12 cellular contexts compared by ENCODE assay signal in the genomic region with DNA sequence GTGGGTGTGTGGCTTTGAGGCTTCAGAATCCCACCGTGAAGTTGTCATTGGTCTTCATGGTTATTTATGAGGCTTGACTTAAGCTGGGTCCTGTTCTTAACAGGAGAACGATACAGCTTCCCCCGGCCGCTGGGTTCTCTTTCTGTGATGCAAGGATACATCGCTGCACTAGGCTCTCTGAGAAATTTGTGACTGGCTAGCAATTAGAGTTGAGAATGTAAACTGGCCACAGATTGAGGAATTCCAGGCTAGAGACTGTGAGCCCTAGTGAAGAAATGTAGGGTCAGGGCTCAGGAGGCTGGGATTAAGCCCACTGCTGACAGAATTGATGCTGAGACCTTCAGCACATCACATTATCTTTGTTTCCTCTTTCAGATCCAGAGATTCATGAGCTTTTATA. TPM values are rescaled to one million over a fixed set of nuclear protein-coding genes. Genes with fewer than 3 reads are reported as not detected.
DNase-seq lines count a peak whose midpoint lies in the region.
"Had no signal": no experiment of that assay in that cellular context is flagged by ENCODE, and none has a peak within 500 bp of the region (broad histone marks: within the 10 kb centered on the region; RNA-seq: fewer than 3 reads in every experiment).

No MANE protein-coding gene starts in this region.

- no peaks in the 10 kb centered on the region for H3K27me3 Mint-ChIP-seq in activated naive CD4-positive, alpha-beta T cell treated with anti-CD3 and anti-CD28 coated beads, Interleukin-2, amount 10 ng/mL, durations not matched to agents 7 days and 5 days

- H3K27me3 ChIP-seq in NT2/D1 (ENCODE audit: insufficient read depth, insufficient read length), result no peaks in the 10 kb centered on the region
- H3K27me3 ChIP-seq in effector memory CD4-positive, alpha-beta T cell (replicated peaks; ENCODE audit: control insufficient read depth, insufficient read depth, low read length, poor library complexity, severe bottlenecking), result no peaks in the 10 kb centered on the region
- H3K27me3 ChIP-seq in thymus (ENCODE audit: control insufficient read depth, insufficient read depth), result no peaks in the 10 kb centered on the region
- H3K27me3 ChIP-seq in SJCRH30, result no peaks in the 10 kb centered on the region

- no peaks in the 10 kb centered on the region for H3K4me1 ChIP-seq in NT2/D1 (ENCODE audit: insufficient read depth, insufficient read length)
- peaks cover 55% of the 10 kb centered on the region for H3K4me1 ChIP-seq in effector memory CD4-positive, alpha-beta T cell (ENCODE audit: control insufficient read depth, insufficient read depth, low read length, poor library complexity, severe bottlenecking)
- H3K4me1 ChIP-seq in thymus (ENCODE audit: control insufficient read depth, insufficient read depth, low read length), result peaks cover 26% of the 10 kb centered on the region
- H3K4me1 ChIP-seq in SJCRH30, result peaks cover 4% of the 10 kb centered on the region; the same call in 1 of the 2 replicates

- H3K9me3 Mint-ChIP-seq in activated naive CD4-positive, alpha-beta T cell treated with anti-CD3 and anti-CD28 coated beads, Interleukin-2, amount 10 ng/mL, durations not matched to agents 7 days and 5 days, result no peaks in the 10 kb centered on the region

- peaks cover 46% of the 10 kb centered on the region for H3K4me1 Mint-ChIP-seq in activated naive CD4-positive, alpha-beta T cell treated with anti-CD3 and anti-CD28 coated beads, Interleukin-2, amount 10 ng/mL, durations not matched to agents 7 days and 5 days

- H3K4me3 ChIP-seq in NT2/D1 (ENCODE audit: insufficient read length, low read depth) (no peak overlapping the region), thymus (ENCODE audit: low read length) (no peak overlapping the region), SJCRH30 (no peak overlapping the region)
- H3K4me3 ChIP-seq in effector memory CD4-positive, alpha-beta T cell (ENCODE audit: insufficient read depth, low read depth, low read length, poor library complexity, severe bottlenecking), result no peak overlapping the region
- H3K4me3 ChIP-seq: coronary artery had no signal

- H3K27ac ChIP-seq in effector memory CD4-positive, alpha-beta T cell (ENCODE audit: insufficient read depth, low read length, poor library complexity, severe bottlenecking), result peak overlapping the region; percentile 29
- H3K27ac ChIP-seq in thymus (ENCODE audit: low read depth) (peak overlapping the region; percentile 79), SJCRH30 (no peak overlapping the region)
- H3K27ac ChIP-seq: coronary artery had no signal

- no peak overlapping the region for H3K4me3 Mint-ChIP-seq in activated naive CD4-positive, alpha-beta T cell treated with anti-CD3 and anti-CD28 coated beads, Interleukin-2, amount 10 ng/mL, durations not matched to agents 7 days and 5 days

- peak overlapping the region; percentile 89 for H3K27ac Mint-ChIP-seq in activated naive CD4-positive, alpha-beta T cell treated with anti-CD3 and anti-CD28 coated beads, Interleukin-2, amount 10 ng/mL, durations not matched to agents 7 days and 5 days

- 38% methylated on average over 5 of the region's 5 CpGs for WGBS in thymus

- H3K9me3 ChIP-seq in NT2/D1 (ENCODE audit: insufficient read depth, low read length) (no peaks in the 10 kb centered on the region), thymus (ENCODE audit: control insufficient read depth) (no peaks in the 10 kb centered on the region), SJCRH30 (replicated peaks) (no peaks in the 10 kb centered on the region)
- H3K9me3 ChIP-seq in effector memory CD4-positive, alpha-beta T cell (ENCODE audit: control insufficient read depth, low read length), result no peaks in the 10 kb centered on the region

- H3K36me3 Mint-ChIP-seq in activated naive CD4-positive, alpha-beta T cell treated with anti-CD3 and anti-CD28 coated beads, Interleukin-2, amount 10 ng/mL, durations not matched to agents 7 days and 5 days, result peaks cover 21% of the 10 kb centered on the region

- no peak overlapping the region for H3K9ac ChIP-seq in NT2/D1 (ENCODE audit: insufficient read length, low read depth)

- H3K36me3 ChIP-seq in NT2/D1 (ENCODE audit: insufficient read depth, insufficient read length, low read length), result no peaks in the 10 kb centered on the region
- no peaks in the 10 kb centered on the region for H3K36me3 ChIP-seq in effector memory CD4-positive, alpha-beta T cell (ENCODE audit: control insufficient read depth, insufficient read depth, low read length)
- H3K36me3 ChIP-seq in thymus (ENCODE audit: control insufficient read depth, insufficient read depth), result peaks cover 4% of the 10 kb centered on the region
- no peaks in the 10 kb centered on the region for H3K36me3 ChIP-seq in SJCRH30

- DNase-seq in activated naive CD4-positive, alpha-beta T cell treated with anti-CD3 and anti-CD28 coated beads, Interleukin-2, amount 10 ng/mL, durations not matched to agents 7 days and 5 days, result no peak
- no peak for DNase-seq in activated naive CD4-positive, alpha-beta T cell (lab: John Stamatoyannopoulos, UW)
- DNase-seq in NT2/D1 (ENCODE audit: low read depth, low spot score), result peak; percentile 23
- DNase-seq in effector memory CD4-positive, alpha-beta T cell, result no peak
- DNase-seq in T1000 (lab: John Stamatoyannopoulos, UW), result no peak
- no peak for DNase-seq in SJCRH30
- DNase-seq in stimulated activated CD4-positive, alpha-beta T cell treated with anti-CD3 and anti-CD28 coated beads, Interleukin-4, amount 100 ng/mL, for 4 hours, result no peak
- DNase-seq: kidney glomerular epithelial cell, NCI-H1048, NCI-H526 treated with DMSO at 0.1 percent for 48 hours had no signal

- CTCF ChIA-PET in activated naive CD4-positive, alpha-beta T cell treated with anti-CD3 and anti-CD28 coated beads, Interleukin-2, amount 10 ng/mL, durations not matched to agents 7 days and 5 days (lab: Charles Lee), result interaction anchor here (0.6 to 1.1 kb wide), 4 partner anchors 19 to 165 kb away, joined by 3 to 5 read pairs (median 3); no protein-coding TSS in a partner anchor

RNA-seq across cellular contexts. Expression of gene MGAT5, which starts 29.8 kb away (rescaled TPM):
- 8.8 TPM for polyA plus RNA-seq in thymus
- 95.3 and 98.0 TPM in 2 replicates for total RNA-seq in SJCRH30 (2014; rRNA removed; shearing (Covaris generic))
